ENCODE assay signal across 8 cellular contexts in genomic region chr20:13220194-13220856, GRCh38. TPM values are rescaled to one million over a fixed set of nuclear protein-coding genes. Genes with fewer than 3 reads are reported as not detected.
DNase-seq lines count a peak whose midpoint lies in the region; ATAC-seq and TF ChIP-seq lines count a peak whose summit lies in the region.

No MANE protein-coding gene starts in this region.

- H3K4me3 ChIP-seq in kidney epithelial cell (ENCODE audit: low read depth, low read length), result peak overlapping the region; percentile 45

- H3K27me3 Mint-ChIP-seq in T-helper 17 cell, result peaks cover 40% of the 10 kb centered on the region

- DNase-seq in NCI-H1436 (lab: John Stamatoyannopoulos, UW) (peak; percentile 19), NCI-H1436 treated with DMSO at 0.1 percent for 48 hours (lab: John Stamatoyannopoulos, UW) (no peak), T-helper 17 cell (peak in 1 of 3 donors; percentile 5), kidney epithelial cell (ENCODE audit: low read depth) (no peak)
- peak; percentile 27 for DNase-seq in central memory CD4-positive, alpha-beta T cell
- peak in 2 of 3 donors; percentile 16 to 18 for DNase-seq in stimulated activated CD4-positive, alpha-beta T cell treated with anti-CD3 and anti-CD28 coated beads, Interleukin-12 subunit alpha, Interleukin-12 subunit beta, amount 100 ng/mL, for 48 hours (ENCODE audit: low read depth in 2 of 3, low spot score in 1 of 3)

- H3K27ac Mint-ChIP-seq in T-helper 17 cell, result peak overlapping the region; percentile 39

- ATAC-seq in T-helper 17 cell, result peak; percentile 27
- ATAC-seq in HG03159 (IDR thresholded peaks at IDR 0.05; ENCODE audit: unreplicated experiment), result no peak
- ATAC-seq in HG03469 (IDR thresholded peaks at IDR 0.05; ENCODE audit: unreplicated experiment), result no peak

- H3K36me3 Mint-ChIP-seq in T-helper 17 cell (ENCODE audit: low read depth), result no peaks in the 10 kb centered on the region

- no peaks in the 10 kb centered on the region for H3K9me3 ChIP-seq in T-helper 17 cell (ENCODE audit: control insufficient read depth, low read length, poor library complexity, severe bottlenecking)

- no peaks in the 10 kb centered on the region for H3K36me3 ChIP-seq in kidney epithelial cell (ENCODE audit: control insufficient read depth, insufficient read depth, low read length)

- peaks cover 19% of the 10 kb centered on the region for H3K4me1 Mint-ChIP-seq in T-helper 17 cell

- no peak for TF ChIP-seq CTCF in kidney epithelial cell (IDR thresholded peaks at IDR 0.05; ENCODE audit: insufficient read depth, low read length, poor library complexity, severe bottlenecking)

- peak overlapping the region; percentile 88 for H3K4me3 Mint-ChIP-seq in T-helper 17 cell

- peaks cover 21% of the 10 kb centered on the region for H3K27me3 ChIP-seq in kidney epithelial cell (ENCODE audit: control insufficient read depth, insufficient read depth, low read length)

RNA-seq across cellular contexts. Expression of gene ISM1, which starts 0.7 kb away (rescaled TPM):
- total RNA-seq in T-helper 17 cell, result 1 to 10 TPM; 3.2 to 7.8 TPM
- total RNA-seq in kidney epithelial cell, result 0.27 TPM in 1 of 2 replicates, not detected in the other

Comparison
In these comparisons a context has a peak if more than half of its experiments do, and no peak if none do; other contexts are left out.
1. DNase-seq: peak in NCI-H1436 (single experiment), central memory CD4-positive, alpha-beta T cell (single experiment) and stimulated activated CD4-positive, alpha-beta T cell treated with anti-CD3 and anti-CD28 coated beads, Interleukin-12 subunit alpha, Interleukin-12 subunit beta, amount 100 ng/mL, for 48 hours (2 of 3); none in NCI-H1436 treated with DMSO at 0.1 percent for 48 hours (single experiment) and kidney epithelial cell (single experiment).